1 cellular context compared by ENCODE assay signal in the genomic region with DNA sequence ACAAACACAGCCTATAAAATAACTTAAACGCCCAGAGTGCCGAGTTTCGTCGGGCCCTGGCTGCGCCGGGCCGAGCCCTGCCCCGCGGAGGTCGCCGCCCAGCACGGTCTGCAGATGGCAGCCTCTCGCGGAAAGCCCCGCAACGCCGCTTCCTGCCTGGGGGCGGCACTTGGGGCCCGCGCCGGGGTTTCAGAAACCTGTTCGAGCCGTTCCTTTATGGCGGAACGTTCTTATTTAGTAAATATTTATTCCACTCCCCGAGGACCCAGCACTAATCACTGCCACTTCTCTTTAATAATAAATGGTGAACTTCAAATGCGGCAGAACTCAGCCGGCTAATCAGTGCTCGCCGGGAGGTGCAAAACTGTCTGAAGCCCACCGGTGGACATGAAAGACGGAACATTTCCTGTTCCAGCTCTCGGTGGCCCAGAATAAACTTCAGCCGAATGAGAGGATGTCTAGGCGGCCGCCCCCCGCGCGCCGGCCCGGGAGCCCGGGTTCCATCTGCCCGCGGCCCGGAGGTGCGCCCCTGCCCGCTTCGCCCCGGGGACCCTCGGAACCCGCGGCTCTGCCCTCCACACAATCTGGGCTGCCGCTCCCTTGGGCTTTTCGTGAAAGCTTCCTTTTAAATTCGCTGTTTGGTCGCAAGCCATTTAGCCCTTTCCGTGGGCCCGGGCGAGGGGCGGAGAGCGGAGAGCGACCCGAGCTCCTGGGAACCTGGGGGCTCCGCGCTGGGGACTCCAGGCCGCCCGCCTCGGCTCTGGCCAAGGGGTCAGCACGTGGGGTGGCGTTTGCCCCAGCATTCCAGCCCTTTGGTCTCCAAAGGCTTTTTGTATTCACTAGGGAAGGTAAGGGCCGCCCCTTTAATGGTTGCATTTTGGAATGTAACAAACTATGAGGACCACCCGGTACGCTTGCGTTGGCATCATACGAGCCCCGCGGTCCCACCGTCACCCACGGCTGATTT.
TF ChIP-seq lines count a peak whose summit lies in the region.

No MANE protein-coding gene starts in this region.

TF ChIP-seq in H1, 55 proteins besides CTCF, POLR2A, EP300 and RAD21 (continued from another document):
- TF ChIP-seq ASH2L (IDR thresholded peaks at IDR 0.05; ENCODE audit: low read length) = peak; percentile 47
- no peak for TF ChIP-seq BRCA1 (IDR thresholded peaks at IDR 0.05; ENCODE audit: low read depth, low read length)
- TF ChIP-seq KDM4A (IDR thresholded peaks at IDR 0.05; ENCODE audit: low read depth, low read length, severe bottlenecking) = peak; percentile 80
- TF ChIP-seq PHF8 (conservative IDR thresholded peaks at IDR 0.05; ENCODE audit: low read depth, low read length) = peak; percentile 47; the same call in 1 of the 2 replicates
- 0 out of 2 replicates have a peak, but pooled peaks have one; percentile 63 for TF ChIP-seq RBBP5 (IDR thresholded peaks at IDR 0.05; ENCODE audit: borderline replicate concordance, low read depth, low read length)
- peak; percentile 31 for TF ChIP-seq TAF1 (IDR thresholded peaks at IDR 0.05; ENCODE audit: low read depth, low read length)
- TF ChIP-seq, protein P1, sequence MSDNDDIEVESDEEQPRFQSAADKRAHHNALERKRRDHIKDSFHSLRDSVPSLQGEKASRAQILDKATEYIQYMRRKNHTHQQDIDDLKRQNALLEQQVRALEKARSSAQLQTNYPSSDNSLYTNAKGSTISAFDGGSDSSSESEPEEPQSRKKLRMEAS (IDR thresholded peaks at IDR 0.05) = peak; percentile 84
- TF ChIP-seq YY1 (IDR thresholded peaks at IDR 0.05; ENCODE audit: low read depth, low read length) = peak; percentile 79
- TF ChIP-seq EZH2 (IDR thresholded peaks at IDR 0.05; ENCODE audit: low read depth, low read length, severe bottlenecking) = peak; percentile 47
- TF ChIP-seq, protein P2, sequence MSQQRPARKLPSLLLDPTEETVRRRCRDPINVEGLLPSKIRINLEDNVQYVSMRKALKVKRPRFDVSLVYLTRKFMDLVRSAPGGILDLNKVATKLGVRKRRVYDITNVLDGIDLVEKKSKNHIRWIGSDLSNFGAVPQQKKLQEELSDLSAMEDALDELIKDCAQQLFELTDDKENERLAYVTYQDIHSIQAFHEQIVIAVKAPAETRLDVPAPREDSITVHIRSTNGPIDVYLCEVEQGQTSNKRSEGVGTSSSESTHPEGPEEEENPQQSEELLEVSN (IDR thresholded peaks at IDR 0.05) = peak; percentile 73; the same call in 1 of the 2 replicates
- TF ChIP-seq SP1 (IDR thresholded peaks at IDR 0.05; ENCODE audit: low read depth, low read length) = no peak
